ENCODE assay signal across 31 cellular contexts in genomic region chr4:58953575-58953974, GRCh38.
DNase-seq lines count a peak whose midpoint lies in the region; ATAC-seq and TF ChIP-seq lines count a peak whose summit lies in the region.
"Had no signal": no experiment of that assay in that cellular context is flagged by ENCODE, and none has a peak within 500 bp of the region (broad histone marks: within the 10 kb centered on the region; RNA-seq: fewer than 3 reads in every experiment).

No MANE protein-coding gene starts in this region.

- ATAC-seq in HG02885 (IDR thresholded peaks at IDR 0.05; ENCODE audit: poor library complexity, unreplicated experiment) (no peak), heart left ventricle (no peak)
- ATAC-seq: A549; CD8-positive, alpha-beta T cell had no signal

- H3K9ac ChIP-seq in SU-DHL-6 (ENCODE audit: low read length) (no peak overlapping the region), neural cell (ENCODE audit: low read length) (no peak overlapping the region)
- H3K9ac ChIP-seq: BLaER1; BLaER1 treated with 17β-estradiol and CSF1 and Interleukin-3, amounts not matched to agents 10 nM and 100 nM had no signal

- no peaks in the 10 kb centered on the region for H3K27me3 ChIP-seq in SJCRH30
- no peaks in the 10 kb centered on the region for H3K27me3 ChIP-seq in SU-DHL-6 (ENCODE audit: low read length)
- H3K27me3 ChIP-seq in neural cell (ENCODE audit: insufficient read depth, low read depth, low read length), result no peaks in the 10 kb centered on the region
- H3K27me3 ChIP-seq in heart left ventricle, result no peaks in the 10 kb centered on the region
- H3K27me3 ChIP-seq: BE2C; BLaER1; BLaER1 treated with 17β-estradiol and CSF1 and Interleukin-3, amounts not matched to agents 10 nM and 100 nM had no signal

- H4K20me1 ChIP-seq in SU-DHL-6 (ENCODE audit: low read depth, low read length) (no peaks in the 10 kb centered on the region), neural cell (ENCODE audit: insufficient read depth) (no peaks in the 10 kb centered on the region)
- H4K20me1 ChIP-seq: BLaER1; BLaER1 treated with 17β-estradiol and CSF1 and Interleukin-3, amounts not matched to agents 10 nM and 100 nM had no signal

- TF ChIP-seq CTCF in SU-DHL-6 (IDR thresholded peaks at IDR 0.05; ENCODE audit: insufficient read depth, low read length, poor library complexity, severe bottlenecking) (no peak), neural cell (IDR thresholded peaks at IDR 0.05; ENCODE audit: poor library complexity, severe bottlenecking) (no peak), heart left ventricle (IDR thresholded peaks at IDR 0.05) (no peak)

- H3K4me2 ChIP-seq in SU-DHL-6 (ENCODE audit: low read depth, low read length, poor library complexity, severe bottlenecking), result no peak overlapping the region
- no peak overlapping the region for H3K4me2 ChIP-seq in neural cell (ENCODE audit: low read length)
- H3K4me2 ChIP-seq: A549; BLaER1; BLaER1 treated with 17β-estradiol and CSF1 and Interleukin-3, amounts not matched to agents 10 nM and 100 nM had no signal

- H3K4me1 ChIP-seq in SJCRH30 (no peaks in the 10 kb centered on the region), heart left ventricle (no peaks in the 10 kb centered on the region)
- H3K4me1 ChIP-seq: A549; BE2C; BLaER1; BLaER1 treated with 17β-estradiol and CSF1 and Interleukin-3, amounts not matched to agents 10 nM and 100 nM; Caco-2 had no signal

- WGBS in heart left ventricle, 4 donors, result 32 to 48% (median 36%) methylated on average over 2 of the region's 2 CpGs

- TF ChIP-seq POLR2A in heart left ventricle (IDR thresholded peaks at IDR 0.05), result no peak

- H3K9me2 ChIP-seq in SU-DHL-6 (replicated peaks; ENCODE audit: insufficient read depth, low read length) (no peaks in the 10 kb centered on the region), neural cell (ENCODE audit: insufficient read depth, low read length) (no peaks in the 10 kb centered on the region)

- TF ChIP-seq EP300 in neural cell (conservative IDR thresholded peaks at IDR 0.05; ENCODE audit: poor library complexity, severe bottlenecking), result peak; percentile 53

- no peaks in the 10 kb centered on the region for H3K9me3 ChIP-seq in SJCRH30 (replicated peaks)
- no peaks in the 10 kb centered on the region for H3K9me3 ChIP-seq in SU-DHL-6 (ENCODE audit: insufficient read depth, low read length)
- no peaks in the 10 kb centered on the region for H3K9me3 ChIP-seq in neural cell (ENCODE audit: low read length)
- no peaks in the 10 kb centered on the region for H3K9me3 ChIP-seq in heart left ventricle
- H3K9me3 ChIP-seq: A549, BE2C, BLaER1, Caco-2 had no signal

- intact Hi-C loops in heart left ventricle (cut with DNase I), result no loop called here

- H3K27ac ChIP-seq in SJCRH30 (peak overlapping the region; percentile 1; the same call in 1 of the 2 replicates), SU-DHL-6 (ENCODE audit: low read depth, low read length) (no peak overlapping the region), neural cell (ENCODE audit: low read length) (peak overlapping the region; percentile 13), heart left ventricle (no peak overlapping the region)
- H3K27ac ChIP-seq: 22Rv1; A549; BLaER1; BLaER1 treated with 17β-estradiol and CSF1 and Interleukin-3, amounts not matched to agents 10 nM and 100 nM; C4-2B had no signal

- no peaks in the 10 kb centered on the region for H3K36me3 ChIP-seq in SJCRH30
- no peaks in the 10 kb centered on the region for H3K36me3 ChIP-seq in SU-DHL-6 (ENCODE audit: low read length)
- no peaks in the 10 kb centered on the region for H3K36me3 ChIP-seq in neural cell (ENCODE audit: insufficient read depth, low read length)
- no peaks in the 10 kb centered on the region for H3K36me3 ChIP-seq in heart left ventricle
- H3K36me3 ChIP-seq: BE2C; BLaER1; BLaER1 treated with 17β-estradiol and CSF1 and Interleukin-3, amounts not matched to agents 10 nM and 100 nM had no signal

- H3K4me3 ChIP-seq in SJCRH30 (no peak overlapping the region), SU-DHL-6 (ENCODE audit: insufficient read depth, low read length, poor library complexity, severe bottlenecking) (no peak overlapping the region), neural cell (ENCODE audit: low read length) (peak overlapping the region; percentile 8), heart left ventricle (no peak overlapping the region)
- H3K4me3 ChIP-seq: A549; BLaER1; BLaER1 treated with 17β-estradiol and CSF1 and Interleukin-3, amounts not matched to agents 10 nM and 100 nM had no signal

- H2AFZ ChIP-seq in SU-DHL-6 (ENCODE audit: low read depth, low read length, severe bottlenecking) (peak overlapping the region; percentile 51), neural cell (ENCODE audit: low read depth, low read length) (no peak overlapping the region)

- DNase-seq in SJCRH30 (no peak), NCI-H2107 (lab: John Stamatoyannopoulos, UW) (no peak), heart left ventricle (no peak)
- DNase-seq: 8988T; ACHN; AML-193; BE2C; C1 segment of cervical spinal cord; Caco-2; Calu3; CD4-positive, alpha-beta memory T cell; CD4-positive, alpha-beta T cell; CD4-positive, CD25-positive, alpha-beta regulatory T cell; CD8-positive, alpha-beta memory T cell; CD8-positive, alpha-beta T cell; COR-L47; DMS 273 treated with DMSO at 0.1 percent for 48 hours; DMS153; DMS53; DMS79; DMS79 treated with DMSO at 0.1 percent for 48 hours; DND-41; EL had no signal

- no peaks in the 10 kb centered on the region for H3F3A ChIP-seq in SU-DHL-6 (ENCODE audit: insufficient read depth)
- no peaks in the 10 kb centered on the region for H3F3A ChIP-seq in neural cell (ENCODE audit: insufficient read depth, low read length, poor library complexity, severe bottlenecking)

- H3K79me2 ChIP-seq in SU-DHL-6 (ENCODE audit: insufficient read depth, low read length) (no peaks in the 10 kb centered on the region), neural cell (replicated peaks; ENCODE audit: insufficient read depth, low read length) (no peaks in the 10 kb centered on the region)

- no peak for TF ChIP-seq RAD21 in neural cell (conservative IDR thresholded peaks at IDR 0.05)

TF ChIP-seq in neural cell, 6 proteins besides CTCF, POLR2A, EP300 and RAD21:
- TF ChIP-seq MXI1 (conservative IDR thresholded peaks at IDR 0.05; ENCODE audit: poor library complexity, severe bottlenecking) (peak; percentile 63), EZH2 (IDR thresholded peaks at IDR 0.05; ENCODE audit: borderline replicate concordance, insufficient read depth, low read length, poor library complexity, severe bottlenecking) (no peak), POLR2AphosphoS5 (IDR thresholded peaks at IDR 0.05) (peak; percentile 51), TAF1 (IDR thresholded peaks at IDR 0.05; ENCODE audit: low read depth) (no peak), SMC3 (conservative IDR thresholded peaks at IDR 0.05; ENCODE audit: poor library complexity) (no peak)
- TF ChIP-seq, protein P1, sequence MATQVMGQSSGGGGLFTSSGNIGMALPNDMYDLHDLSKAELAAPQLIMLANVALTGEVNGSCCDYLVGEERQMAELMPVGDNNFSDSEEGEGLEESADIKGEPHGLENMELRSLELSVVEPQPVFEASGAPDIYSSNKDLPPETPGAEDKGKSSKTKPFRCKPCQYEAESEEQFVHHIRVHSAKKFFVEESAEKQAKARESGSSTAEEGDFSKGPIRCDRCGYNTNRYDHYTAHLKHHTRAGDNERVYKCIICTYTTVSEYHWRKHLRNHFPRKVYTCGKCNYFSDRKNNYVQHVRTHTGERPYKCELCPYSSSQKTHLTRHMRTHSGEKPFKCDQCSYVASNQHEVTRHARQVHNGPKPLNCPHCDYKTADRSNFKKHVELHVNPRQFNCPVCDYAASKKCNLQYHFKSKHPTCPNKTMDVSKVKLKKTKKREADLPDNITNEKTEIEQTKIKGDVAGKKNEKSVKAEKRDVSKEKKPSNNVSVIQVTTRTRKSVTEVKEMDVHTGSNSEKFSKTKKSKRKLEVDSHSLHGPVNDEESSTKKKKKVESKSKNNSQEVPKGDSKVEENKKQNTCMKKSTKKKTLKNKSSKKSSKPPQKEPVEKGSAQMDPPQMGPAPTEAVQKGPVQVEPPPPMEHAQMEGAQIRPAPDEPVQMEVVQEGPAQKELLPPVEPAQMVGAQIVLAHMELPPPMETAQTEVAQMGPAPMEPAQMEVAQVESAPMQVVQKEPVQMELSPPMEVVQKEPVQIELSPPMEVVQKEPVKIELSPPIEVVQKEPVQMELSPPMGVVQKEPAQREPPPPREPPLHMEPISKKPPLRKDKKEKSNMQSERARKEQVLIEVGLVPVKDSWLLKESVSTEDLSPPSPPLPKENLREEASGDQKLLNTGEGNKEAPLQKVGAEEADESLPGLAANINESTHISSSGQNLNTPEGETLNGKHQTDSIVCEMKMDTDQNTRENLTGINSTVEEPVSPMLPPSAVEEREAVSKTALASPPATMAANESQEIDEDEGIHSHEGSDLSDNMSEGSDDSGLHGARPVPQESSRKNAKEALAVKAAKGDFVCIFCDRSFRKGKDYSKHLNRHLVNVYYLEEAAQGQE (IDR thresholded peaks at IDR 0.05; ENCODE audit: borderline replicate concordance), result no peak
TF ChIP-seq in neural cell: peak in this region for 2.

Comparison
In these comparisons a context has a peak if more than half of its experiments do, and no peak if none do; other contexts are left out.
1. H3K27ac ChIP-seq: peak in SJCRH30 (single experiment) and neural cell (single experiment); none in SU-DHL-6 (single experiment) and heart left ventricle (0 of 12).